12 cellular contexts compared by ENCODE assay signal in genomic region chrX:151754042-151754419, GRCh38. TPM values are rescaled to one million over a fixed set of nuclear protein-coding genes. Genes with fewer than 3 reads are reported as not detected.
DNase-seq lines count a peak whose midpoint lies in the region; ATAC-seq and TF ChIP-seq lines count a peak whose summit lies in the region.
"Had no signal": no experiment of that assay in that cellular context is flagged by ENCODE, and none has a peak within 500 bp of the region (broad histone marks: within the 10 kb centered on the region; RNA-seq: fewer than 3 reads in every experiment).

No MANE protein-coding gene starts in this region.

- H3K4me1 Mint-ChIP-seq in HFFc6 (ENCODE audit: low read depth): no peaks in the 10 kb centered on the region; the same call in 1 of the 2 replicates
- no peaks in the 10 kb centered on the region for H3K4me1 Mint-ChIP-seq in activated naive CD8-positive, alpha-beta T cell treated with anti-CD3 and anti-CD28 coated beads for 36 hours
- H3K4me1 Mint-ChIP-seq: activated CD8-positive, alpha-beta memory T cell treated with anti-CD3 and anti-CD28 coated beads, Interleukin-2, amount 10 ng/mL, durations not matched to agents 7 days and 5 days had no signal

- TF ChIP-seq CTCF in AG04449 (IDR thresholded peaks at IDR 0.05; ENCODE audit: insufficient read depth, low read length, missing control alignments) (no peak), HFFc6 (IDR thresholded peaks at IDR 0.05) (no peak)

- peak; percentile 65 for ATAC-seq in SK-N-SH treated with all-trans-retinoic acid at 6 μM for 48 hours
- ATAC-seq in GM18868 (IDR thresholded peaks at IDR 0.05; ENCODE audit: unreplicated experiment): no peak
- ATAC-seq in HG02938 (IDR thresholded peaks at IDR 0.05; ENCODE audit: unreplicated experiment): no peak
- ATAC-seq: activated CD8-positive, alpha-beta memory T cell treated with anti-CD3 and anti-CD28 coated beads, Interleukin-2, amount 10 ng/mL, durations not matched to agents 7 days and 5 days; stimulated activated naive CD8-positive, alpha-beta T cell treated with anti-CD3 and anti-CD28 coated beads, Interleukin-15, Interleukin-2, amounts not matched to agents 100 U/mL and 50 U/mL, for 24 hours had no signal

- no peaks in the 10 kb centered on the region for H3K36me3 Mint-ChIP-seq in HFFc6 (ENCODE audit: low read depth)
- H3K36me3 Mint-ChIP-seq in activated naive CD8-positive, alpha-beta T cell treated with anti-CD3 and anti-CD28 coated beads for 36 hours: no peaks in the 10 kb centered on the region
- H3K36me3 Mint-ChIP-seq: activated CD8-positive, alpha-beta memory T cell treated with anti-CD3 and anti-CD28 coated beads, Interleukin-2, amount 10 ng/mL, durations not matched to agents 7 days and 5 days had no signal

- CTCF ChIA-PET in AG04449 (lab: Yijun Ruan, JAX): interaction anchor here (0.9 to 11.5 kb wide), 14 partner anchors 25 to 1064 kb away, joined by 3 to 303 read pairs (median 4); partner anchors contain the start of gene GABRQ

- no peak overlapping the region for H3K27ac Mint-ChIP-seq in HFFc6
- H3K27ac Mint-ChIP-seq in activated naive CD8-positive, alpha-beta T cell treated with anti-CD3 and anti-CD28 coated beads for 36 hours: no peak overlapping the region
- H3K27ac Mint-ChIP-seq: activated CD8-positive, alpha-beta memory T cell treated with anti-CD3 and anti-CD28 coated beads, Interleukin-2, amount 10 ng/mL, durations not matched to agents 7 days and 5 days had no signal

- H3K9me3 Mint-ChIP-seq in HFFc6: no peaks in the 10 kb centered on the region; the same call in 1 of the 2 replicates
- no peaks in the 10 kb centered on the region for H3K9me3 Mint-ChIP-seq in activated naive CD8-positive, alpha-beta T cell treated with anti-CD3 and anti-CD28 coated beads for 36 hours

- POLR2A ChIA-PET in AG04449 (lab: Yijun Ruan, JAX): no interaction called here

- peaks cover 2% of the 10 kb centered on the region; the same call in 1 of the 2 replicates for H3K27me3 Mint-ChIP-seq in HFFc6 (ENCODE audit: insufficient read depth)
- peaks cover 5% of the 10 kb centered on the region for H3K27me3 Mint-ChIP-seq in activated naive CD8-positive, alpha-beta T cell treated with anti-CD3 and anti-CD28 coated beads for 36 hours
- H3K27me3 Mint-ChIP-seq: activated CD8-positive, alpha-beta memory T cell treated with anti-CD3 and anti-CD28 coated beads, Interleukin-2, amount 10 ng/mL, durations not matched to agents 7 days and 5 days had no signal

- no peak overlapping the region for H3K4me3 ChIP-seq in AG04449 (ENCODE audit: low read depth, low read length)
- H3K4me3 ChIP-seq: SJCRH30 had no signal

- H3K4me3 Mint-ChIP-seq in HFFc6: no peak overlapping the region
- H3K4me3 Mint-ChIP-seq in activated naive CD8-positive, alpha-beta T cell treated with anti-CD3 and anti-CD28 coated beads for 36 hours: no peak overlapping the region
- H3K4me3 Mint-ChIP-seq: activated CD8-positive, alpha-beta memory T cell treated with anti-CD3 and anti-CD28 coated beads, Interleukin-2, amount 10 ng/mL, durations not matched to agents 7 days and 5 days had no signal

- peak; percentile 37 for DNase-seq in AG04449 (ENCODE audit: low read depth, low spot score)
- DNase-seq in HFFc6: peak; percentile 61
- DNase-seq in iPS-NIHi11 (ENCODE audit: low spot score): peak; percentile 13
- DNase-seq in activated naive CD8-positive, alpha-beta T cell treated with anti-CD3 and anti-CD28 coated beads for 36 hours: no peak
- DNase-seq in activated gamma-delta T cell treated with Interleukin-2 at 50 U/mL for 16 hours: no peak
- DNase-seq: activated CD8-positive, alpha-beta memory T cell treated with anti-CD3 and anti-CD28 coated beads, Interleukin-2, amount 10 ng/mL, durations not matched to agents 7 days and 5 days had no signal

TF ChIP-seq in SK-N-SH treated with all-trans-retinoic acid at 6 μM for 48 hours, 23 proteins besides CTCF, POLR2A, EP300 and RAD21:
- TF ChIP-seq ZNF8 (CRISPR knock-in tag; IDR thresholded peaks at IDR 0.05) (no peak), PPARA (CRISPR knock-in tag; IDR thresholded peaks at IDR 0.05; ENCODE audit: borderline replicate concordance) (no peak), OSR1 (CRISPR knock-in tag; IDR thresholded peaks at IDR 0.05) (no peak), ZNF565 (CRISPR knock-in tag; conservative IDR thresholded peaks at IDR 0.05; ENCODE audit: low read depth) (no peak), TOX (CRISPR knock-in tag; IDR thresholded peaks at IDR 0.05; ENCODE audit: borderline replicate concordance) (no peak), TCF4 (CRISPR knock-in tag; IDR thresholded peaks at IDR 0.05; ENCODE audit: borderline replicate concordance) (no peak), BACH2 (CRISPR knock-in tag; IDR thresholded peaks at IDR 0.05; ENCODE audit: borderline replicate concordance) (no peak), CSRNP3 (CRISPR knock-in tag; IDR thresholded peaks at IDR 0.05) (no peak)
TF ChIP-seq in SK-N-SH treated with all-trans-retinoic acid at 6 μM for 48 hours: peak in this region for 0.

RNA-seq across cellular contexts. Expression of gene CNGA2, which starts 19.5 kb away (rescaled TPM):
- not detected for total RNA-seq in HFFc6 (2021; fragmentation: NEBNext Ultra II Directional; extraction: Animal tissue kit (Norgen Biotek cat#: 25700))
- not detected for total RNA-seq in activated naive CD8-positive, alpha-beta T cell treated with anti-CD3 and anti-CD28 coated beads for 36 hours
- total RNA-seq: activated CD8-positive, alpha-beta memory T cell treated with anti-CD3 and anti-CD28 coated beads, Interleukin-2, amount 10 ng/mL, durations not matched to agents 7 days and 5 days; SJCRH30; skeletal muscle tissue had no signal

RNA-seq across cellular contexts. Expression of gene FATE1, which starts 38.2 kb away (rescaled TPM):
- not detected for total RNA-seq in HFFc6 (2021; fragmentation: NEBNext Ultra II Directional; extraction: Animal tissue kit (Norgen Biotek cat#: 25700))
- not detected for total RNA-seq in activated naive CD8-positive, alpha-beta T cell treated with anti-CD3 and anti-CD28 coated beads for 36 hours
- total RNA-seq: activated CD8-positive, alpha-beta memory T cell treated with anti-CD3 and anti-CD28 coated beads, Interleukin-2, amount 10 ng/mL, durations not matched to agents 7 days and 5 days had no signal

RNA-seq across cellular contexts. Expression of gene PRRG3, which starts 58.8 kb away (rescaled TPM):
- total RNA-seq in HFFc6 (2021; fragmentation: NEBNext Ultra II Directional; extraction: Animal tissue kit (Norgen Biotek cat#: 25700)): not detected
- not detected for total RNA-seq in activated naive CD8-positive, alpha-beta T cell treated with anti-CD3 and anti-CD28 coated beads for 36 hours
- total RNA-seq: activated CD8-positive, alpha-beta memory T cell treated with anti-CD3 and anti-CD28 coated beads, Interleukin-2, amount 10 ng/mL, durations not matched to agents 7 days and 5 days; SJCRH30 had no signal

Comparison
In these comparisons a context has a peak if more than half of its experiments do, and no peak if none do; other contexts are left out.
1. DNase-seq: peak in AG04449 (single experiment), HFFc6 (single experiment) and iPS-NIHi11 (single experiment); none in activated naive CD8-positive, alpha-beta T cell treated with anti-CD3 and anti-CD28 coated beads for 36 hours (single experiment) and activated gamma-delta T cell treated with Interleukin-2 at 50 U/mL for 16 hours (single experiment).